Comparison of ENCODE assay signal across 11 cellular contexts in genomic region chrX:71514367-71515038, GRCh38. TPM values are rescaled to one million over a fixed set of nuclear protein-coding genes. Genes with fewer than 3 reads are reported as not detected.
DNase-seq lines count a peak whose midpoint lies in the region; ATAC-seq and TF ChIP-seq lines count a peak whose summit lies in the region.
"Had no signal": no experiment of that assay in that cellular context is flagged by ENCODE, and none has a peak within 500 bp of the region (broad histone marks: within the 10 kb centered on the region; RNA-seq: fewer than 3 reads in every experiment).

No MANE protein-coding gene starts in this region.

- no peaks in the 10 kb centered on the region for H3K27me3 ChIP-seq in foreskin keratinocyte
- H3K27me3 ChIP-seq in esophagus muscularis mucosa, result no peaks in the 10 kb centered on the region
- H3K27me3 ChIP-seq: hepatocyte had no signal

- peak overlapping the region; percentile 66 for H3K27ac Mint-ChIP-seq in activated CD8-positive, alpha-beta T cell treated with anti-CD3 and anti-CD28 coated beads for 36 hours

- H3K4me1 ChIP-seq in foreskin keratinocyte, result no peaks in the 10 kb centered on the region
- H3K4me1 ChIP-seq in esophagus muscularis mucosa, result no peaks in the 10 kb centered on the region

- ATAC-seq in HG03095 (IDR thresholded peaks at IDR 0.05; ENCODE audit: unreplicated experiment) (peak; percentile 78), foreskin keratinocyte (no peak)
- ATAC-seq in activated CD8-positive, alpha-beta T cell treated with anti-CD3 and anti-CD28 coated beads for 36 hours, result peak; percentile 99

- 33% methylated on average over 5 of the region's 5 CpGs for WGBS in esophagus muscularis mucosa

- H3K9me3 ChIP-seq in esophagus muscularis mucosa, result peaks cover 0 to 5% (median 0%) of the 10 kb centered on the region in 4 donors

- POLR2A ChIA-PET in activated CD8-positive, alpha-beta T cell treated with anti-CD3 and anti-CD28 coated beads for 36 hours (lab: Charles Lee), result interaction anchor here (0.8 to 2.5 kb wide), 5 partner anchors 17 to 50 kb away, joined by 4 to 11 read pairs (median 6); partner anchors contain the start of gene OGT

- H3K9me3 Mint-ChIP-seq in activated CD8-positive, alpha-beta T cell treated with anti-CD3 and anti-CD28 coated beads for 36 hours, result no peaks in the 10 kb centered on the region

- H3K27me3 Mint-ChIP-seq in activated CD8-positive, alpha-beta T cell treated with anti-CD3 and anti-CD28 coated beads for 36 hours, result no peaks in the 10 kb centered on the region

- TF ChIP-seq POLR2A in esophagus muscularis mucosa (IDR thresholded peaks at IDR 0.05; ENCODE audit: low read depth), result no peak

- TF ChIP-seq CTCF in activated CD8-positive, alpha-beta T cell treated with anti-CD3 and anti-CD28 coated beads for 36 hours (IDR thresholded peaks at IDR 0.05), result no peak
- TF ChIP-seq CTCF in foreskin keratinocyte (conservative IDR thresholded peaks at IDR 0.05) (no peak), esophagus muscularis mucosa (IDR thresholded peaks at IDR 0.05) (no peak)

- H3K4me1 Mint-ChIP-seq in activated CD8-positive, alpha-beta T cell treated with anti-CD3 and anti-CD28 coated beads for 36 hours (ENCODE audit: low read depth), result peaks cover 27% of the 10 kb centered on the region

- H3K4me3 ChIP-seq in esophagus muscularis mucosa, result no peak overlapping the region
- H3K4me3 ChIP-seq: hepatocyte had no signal

- no peaks in the 10 kb centered on the region for H3K36me3 ChIP-seq in esophagus muscularis mucosa

- intact Hi-C loops in activated CD8-positive, alpha-beta T cell treated with anti-CD3 and anti-CD28 coated beads for 36 hours (cut with micrococcal nuclease), result no loop called here
- intact Hi-C loops in esophagus muscularis mucosa (cut with DNase I), result no loop called here

- no peak overlapping the region for H3K27ac ChIP-seq in foreskin keratinocyte
- no peak overlapping the region for H3K27ac ChIP-seq in esophagus muscularis mucosa (replicated peaks in 1 of 4)
- H3K27ac ChIP-seq: C4-2B, hepatocyte had no signal

- DNase-seq in activated naive CD4-positive, alpha-beta T cell treated with Interleukin-2 at 50 U/mL for 16 hours, result peak; percentile 19
- no peak for DNase-seq in activated naive CD4-positive, alpha-beta T cell treated with anti-CD3 and anti-CD28 coated beads, Interleukin-2, amount 50 U/mL, for 16 hours
- DNase-seq in activated CD8-positive, alpha-beta T cell treated with anti-CD3 and anti-CD28 coated beads for 36 hours, result peak; percentile 64
- DNase-seq in stimulated activated naive CD4-positive, alpha-beta T cell treated with Interleukin-2 at 50 U/mL for 16 hours (lab: John Stamatoyannopoulos, UW), result peak; percentile 8
- no peak for DNase-seq in GM19240 (ENCODE audit: insufficient read length, low spot score)
- DNase-seq in foreskin keratinocyte, result no peak
- DNase-seq in esophagus muscularis mucosa (ENCODE audit: extremely low spot score), result no peak
- DNase-seq: IMR-90 had no signal

- no peaks in the 10 kb centered on the region for H3K36me3 Mint-ChIP-seq in activated CD8-positive, alpha-beta T cell treated with anti-CD3 and anti-CD28 coated beads for 36 hours (ENCODE audit: low read depth)

- no peak for TF ChIP-seq EP300 in esophagus muscularis mucosa (IDR thresholded peaks at IDR 0.05)

- CTCF ChIA-PET in activated CD8-positive, alpha-beta T cell treated with anti-CD3 and anti-CD28 coated beads for 36 hours (lab: Charles Lee), result interaction anchor here (0.6 to 0.9 kb wide), 2 partner anchors 17 to 35 kb away, joined by 4 read pairs; no protein-coding TSS in a partner anchor

- peak overlapping the region; percentile 39 for H3K4me3 Mint-ChIP-seq in activated CD8-positive, alpha-beta T cell treated with anti-CD3 and anti-CD28 coated beads for 36 hours

RNA-seq across cellular contexts. Expression of gene OGT, which starts 18.4 kb away (rescaled TPM):
- total RNA-seq in activated CD8-positive, alpha-beta T cell treated with anti-CD3 and anti-CD28 coated beads for 36 hours, result 100 to 1,000 TPM; 354 to 358 TPM
- total RNA-seq in foreskin keratinocyte (42.1 and 46.8 TPM in 2 replicates), esophagus muscularis mucosa (10 to 100 TPM; 54.2 to 90.1 (median 68.1) TPM)
- polyA plus RNA-seq in foreskin keratinocyte, result 9.8 and 10.3 TPM in 2 replicates

Comparison
In these comparisons a context has a peak if more than half of its experiments do, and no peak if none do; other contexts are left out.
1. DNase-seq: peak in activated naive CD4-positive, alpha-beta T cell treated with Interleukin-2 at 50 U/mL for 16 hours (single experiment), activated CD8-positive, alpha-beta T cell treated with anti-CD3 and anti-CD28 coated beads for 36 hours (single experiment) and stimulated activated naive CD4-positive, alpha-beta T cell treated with Interleukin-2 at 50 U/mL for 16 hours (single experiment); none in activated naive CD4-positive, alpha-beta T cell treated with anti-CD3 and anti-CD28 coated beads, Interleukin-2, amount 50 U/mL, for 16 hours (single experiment), GM19240 (single experiment), foreskin keratinocyte (0 of 2) and esophagus muscularis mucosa (single experiment).